ENCODE assay signal across 16 cellular contexts in the genomic region with DNA sequence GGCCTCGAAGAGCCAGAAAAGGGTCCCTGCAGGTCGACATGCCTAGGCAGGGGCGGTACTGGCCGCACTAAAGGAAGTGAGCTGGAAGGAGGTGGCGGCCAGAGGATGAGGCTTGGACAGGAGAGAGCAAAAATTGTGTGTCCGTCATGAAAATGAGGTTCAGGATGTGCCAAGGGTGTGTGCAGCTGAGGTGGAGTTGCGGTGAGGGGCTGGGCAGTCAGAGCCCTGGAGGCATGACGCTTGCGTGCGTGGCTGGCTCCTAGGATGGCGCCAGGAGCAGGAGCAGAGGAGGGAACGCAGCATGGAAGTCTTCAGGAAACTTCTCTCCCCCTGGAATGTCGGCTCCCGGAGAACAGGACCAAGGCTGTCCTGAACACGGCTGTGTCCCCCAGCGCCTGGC. TPM values are rescaled to one million over a fixed set of nuclear protein-coding genes. Genes with fewer than 3 reads are reported as not detected.
DNase-seq lines count a peak whose midpoint lies in the region; ATAC-seq, FAIRE-seq and TF ChIP-seq lines count a peak whose summit lies in the region.
"Had no signal": no experiment of that assay in that cellular context is flagged by ENCODE, and none has a peak within 500 bp of the region (broad histone marks: within the 10 kb centered on the region; RNA-seq: fewer than 3 reads in every experiment).

No MANE protein-coding gene starts in this region.

- peaks cover 76% of the 10 kb centered on the region for H3K4me1 Mint-ChIP-seq in dendritic cell treated with granulocyte-macrophage colony-stimulating factor and Interleukin-4, amounts not matched to agents 40 ng/mL and 50 ng/mL, for 4 days (ENCODE audit: low read depth)

- peak overlapping the region; percentile 42 for H2BK15ac ChIP-seq in neuronal stem cell (ENCODE audit: low read length)

- H2AFZ ChIP-seq in OCI-LY3 (ENCODE audit: low read depth, low read length) (no peak overlapping the region), neuronal stem cell (ENCODE audit: low read length) (peak overlapping the region; percentile 65)

- peak overlapping the region; percentile 0 for H3K27ac Mint-ChIP-seq in dendritic cell treated with granulocyte-macrophage colony-stimulating factor and Interleukin-4, amounts not matched to agents 40 ng/mL and 50 ng/mL, for 4 days

- no peak for FAIRE-seq in GM12891 (lab: Jason Lieb, UNC)

- TF ChIP-seq POLR2A in GM12891 (IDR thresholded peaks at IDR 0.05; ENCODE audit: low read depth, low read length) (no peak), adrenal gland (IDR thresholded peaks at IDR 0.05) (no peak)

- H3K9me3 ChIP-seq in OCI-LY3 (ENCODE audit: insufficient read depth, low read length) (no peaks in the 10 kb centered on the region), neuronal stem cell (replicated peaks in 1 of 2; ENCODE audit: control insufficient read depth in 2 of 2, insufficient read depth in 1 of 2, low read depth in 1 of 2, low read length in 2 of 2) (no peaks in the 10 kb centered on the region), adrenal gland (replicated peaks in 1 of 3) (no peaks in the 10 kb centered on the region)
- H3K9me3 ChIP-seq: BE2C, MG63 had no signal

- ATAC-seq in GM21619 (IDR thresholded peaks at IDR 0.05; ENCODE audit: unreplicated experiment) = no peak

- peaks cover 3% of the 10 kb centered on the region for H3K79me1 ChIP-seq in neuronal stem cell (ENCODE audit: low read depth, low read length)

- intact Hi-C loops in dendritic cell treated with granulocyte-macrophage colony-stimulating factor and Interleukin-4, amounts not matched to agents 40 ng/mL and 50 ng/mL, for 4 days (cut with micrococcal nuclease) = no loop called here
- intact Hi-C loops in adrenal gland (cut with DNase I) = loop anchor here (5.0 kb wide), 2 partner anchors 46 to 111 kb away; no protein-coding TSS in a partner anchor

- H3K27me3 ChIP-seq in OCI-LY3 (ENCODE audit: low read depth, low read length) (peaks cover 19% of the 10 kb centered on the region), neuronal stem cell (ENCODE audit: control insufficient read depth in 3 of 3, insufficient read depth in 3 of 3, low read depth in 1 of 3, low read length in 3 of 3) (peaks cover 0 to 14% (median 0%) of the 10 kb centered on the region in 3 experiments), adrenal gland (no peaks in the 10 kb centered on the region)
- H3K27me3 ChIP-seq: BE2C, MG63 had no signal

- H3K36me3 Mint-ChIP-seq in dendritic cell treated with granulocyte-macrophage colony-stimulating factor and Interleukin-4, amounts not matched to agents 40 ng/mL and 50 ng/mL, for 4 days (ENCODE audit: low read depth) = peaks cover 51% of the 10 kb centered on the region

- H3K14ac ChIP-seq in neuronal stem cell (ENCODE audit: low read length) = no peak overlapping the region

- no peak for TF ChIP-seq CTCF in OCI-LY3 (IDR thresholded peaks at IDR 0.05; ENCODE audit: low read depth, low read length)
- no peak for TF ChIP-seq CTCF in adrenal gland (IDR thresholded peaks at IDR 0.05)

- peaks cover 31% of the 10 kb centered on the region for H3K27me3 Mint-ChIP-seq in dendritic cell treated with granulocyte-macrophage colony-stimulating factor and Interleukin-4, amounts not matched to agents 40 ng/mL and 50 ng/mL, for 4 days

- H3K27ac ChIP-seq in OCI-LY3 (ENCODE audit: low read length) = no peak overlapping the region
- no peak overlapping the region for H3K27ac ChIP-seq in neuronal stem cell (replicated peaks; ENCODE audit: low read length)
- no peak overlapping the region for H3K27ac ChIP-seq in adrenal gland

- no peaks in the 10 kb centered on the region for H3K79me2 ChIP-seq in OCI-LY3 (ENCODE audit: low read length)

- H3K36me3 ChIP-seq in OCI-LY3 (replicated peaks; ENCODE audit: low read depth, low read length) = peaks cover 5% of the 10 kb centered on the region
- peaks cover 0 to 2% of the 10 kb centered on the region in 2 donors for H3K36me3 ChIP-seq in neuronal stem cell (replicated peaks in 1 of 2; ENCODE audit: control insufficient read depth in 2 of 2, insufficient read depth in 2 of 2, low read length in 2 of 2)
- H3K36me3 ChIP-seq in adrenal gland (replicated peaks in 1 of 2) = no peaks in the 10 kb centered on the region
- H3K36me3 ChIP-seq: BE2C, MG63 had no signal

- H3K4me3 Mint-ChIP-seq in dendritic cell treated with granulocyte-macrophage colony-stimulating factor and Interleukin-4, amounts not matched to agents 40 ng/mL and 50 ng/mL, for 4 days = no peak overlapping the region

- H2BK120ac ChIP-seq in neuronal stem cell (ENCODE audit: low read depth, low read length) = no peak overlapping the region

- WGBS in neuronal stem cell (ENCODE audit: extremely low coverage in 2 of 2, insufficient read length in 2 of 2, insufficient replicate concordance in 1 of 2), 2 donors = no CpG with 5 or more reads among the region's 16 CpGs
- 71 to 81% (median 76%) methylated on average over 15 to 16 of the region's 16 CpGs for WGBS in adrenal gland, 4 donors

- no peaks in the 10 kb centered on the region for H3K9me3 Mint-ChIP-seq in dendritic cell treated with granulocyte-macrophage colony-stimulating factor and Interleukin-4, amounts not matched to agents 40 ng/mL and 50 ng/mL, for 4 days

- H2BK5ac ChIP-seq in neuronal stem cell (ENCODE audit: low read length) = no peak overlapping the region

- no peak overlapping the region for H2BK12ac ChIP-seq in neuronal stem cell (ENCODE audit: low read length)

- H4K91ac ChIP-seq in neuronal stem cell (ENCODE audit: low read depth, low read length, poor library complexity) = no peak overlapping the region

- H3K4me1 ChIP-seq in OCI-LY3 (ENCODE audit: low read length) (peaks cover 28% of the 10 kb centered on the region), neuronal stem cell (ENCODE audit: control insufficient read depth in 2 of 2, insufficient read depth in 1 of 2, low read depth in 1 of 2, low read length in 2 of 2) (peaks cover 20 to 32% of the 10 kb centered on the region in 2 donors), adrenal gland (replicated peaks in 1 of 2) (peaks cover 8 to 13% of the 10 kb centered on the region in 2 donors)

- H4K8ac ChIP-seq in neuronal stem cell (ENCODE audit: low read depth, low read length) = no peak overlapping the region

- H3K4me3 ChIP-seq in OCI-LY3 (ENCODE audit: low read length) = no peak overlapping the region
- no peak overlapping the region for H3K4me3 ChIP-seq in neuronal stem cell (ENCODE audit: low read length in 2 of 2)
- H3K4me3 ChIP-seq in adrenal gland = no peak overlapping the region
- H3K4me3 ChIP-seq: MG63 had no signal

- H2AK5ac ChIP-seq in neuronal stem cell (ENCODE audit: low read depth, low read length) = no peak overlapping the region

- H3K18ac ChIP-seq in neuronal stem cell (ENCODE audit: low read length) = no peak overlapping the region

- peak overlapping the region; percentile 34 for H3K23ac ChIP-seq in neuronal stem cell (ENCODE audit: low read depth, low read length, poor library complexity)

- H3K4me2 ChIP-seq in OCI-LY3 (ENCODE audit: low read length) (peak overlapping the region; percentile 71), neuronal stem cell (ENCODE audit: insufficient read depth, low read length, poor library complexity, severe bottlenecking) (no peak overlapping the region)

- DNase-seq in GM12891 (ENCODE audit: insufficient read length, low spot score) = no peak
- no peak for DNase-seq in neuronal stem cell (ENCODE audit: low spot score)
- no peak for DNase-seq in adrenal gland
- no peak for DNase-seq in NCI-H748 (lab: John Stamatoyannopoulos, UW; ENCODE audit: unreplicated experiment)
- no peak for DNase-seq in activated CD8-positive, alpha-beta memory T cell treated with anti-CD3 and anti-CD28 coated beads for 24 hours
- DNase-seq: BE2C, KG1, MG63, NCI-H1105, NCI-H1694 treated with DMSO at 0.1 percent for 48 hours, NCI-H2171, NCI-H82, OCI-M1 had no signal

- no peak overlapping the region for H3K4ac ChIP-seq in neuronal stem cell (ENCODE audit: low read length)

- no peak overlapping the region for H3K9ac ChIP-seq in OCI-LY3 (ENCODE audit: low read length)
- H3K9ac ChIP-seq in neuronal stem cell (ENCODE audit: low read depth, low read length, poor library complexity) = no peak overlapping the region

- H4K20me1 ChIP-seq in OCI-LY3 (ENCODE audit: insufficient read depth, low read length) = peaks cover 26% of the 10 kb centered on the region

TF ChIP-seq in GM12891, 5 proteins besides CTCF, POLR2A, EP300 and RAD21:
- TF ChIP-seq PAX5 (IDR thresholded peaks at IDR 0.05; ENCODE audit: insufficient read depth, low read length, severe bottlenecking) = no peak
- 0 out of 2 replicates have a peak, but pooled peaks have one; percentile 17 for TF ChIP-seq POU2F2 (IDR thresholded peaks at IDR 0.05; ENCODE audit: low read depth, low read length)

RNA-seq across cellular contexts. Expression of gene PDLIM7, which starts 5.5 kb away (rescaled TPM):
- 38.1 TPM for polyA plus RNA-seq in GM12891 (2012; ENCODE audit: low read depth, missing spikeins)
- polyA plus RNA-seq in neuronal stem cell (2013, experiment 1 of 2) = 206 TPM
- polyA plus RNA-seq in neuronal stem cell (2013, experiment 2 of 2) = 193 TPM
- total RNA-seq in adrenal gland = 10 to 100 TPM; 19.0 to 63.2 (median 38.9) TPM
- polyA plus RNA-seq in adrenal gland = 100 to 1,000 TPM in 2 of 3 donors, 1 to 10 TPM in 1; 6.5 to 246 (median 131) TPM

RNA-seq across cellular contexts. Expression of gene DOK3, which starts 6.7 kb away (rescaled TPM):
- 73.2 TPM for polyA plus RNA-seq in GM12891 (2012; ENCODE audit: low read depth, missing spikeins)
- polyA plus RNA-seq in neuronal stem cell (2013, experiment 1 of 2) = 1.2 TPM
- polyA plus RNA-seq in neuronal stem cell (2013, experiment 2 of 2) = 1.2 TPM
- 10 to 100 TPM in 6 of 8 donors, 1 to 10 TPM in 2; 8.2 to 49.1 (median 13.5) TPM for total RNA-seq in adrenal gland
- 10 to 100 TPM in 2 of 3 donors, 1 to 10 TPM in 1; 2.3 to 38.5 (median 10.7) TPM for polyA plus RNA-seq in adrenal gland

RNA-seq across cellular contexts. Expression of gene DDX41, which starts 13.9 kb away (rescaled TPM):
- polyA plus RNA-seq in GM12891 (2012; ENCODE audit: low read depth, missing spikeins) = 114 TPM
- 67.4 TPM for polyA plus RNA-seq in neuronal stem cell (2013, experiment 1 of 2)
- polyA plus RNA-seq in neuronal stem cell (2013, experiment 2 of 2) = 68.2 TPM
- total RNA-seq in adrenal gland = 100 to 1,000 TPM in 5 of 8 donors, 10 to 100 TPM in 3; 71.4 to 180 (median 109) TPM
- 100 to 1,000 TPM in 2 of 3 donors, 10 to 100 TPM in 1; 47.0 to 145 (median 124) TPM for polyA plus RNA-seq in adrenal gland

RNA-seq across cellular contexts. Expression of gene DBN1, which starts 29.5 kb away (rescaled TPM):
- polyA plus RNA-seq in GM12891 (2012; ENCODE audit: low read depth, missing spikeins) = 36.9 TPM
- 205 TPM for polyA plus RNA-seq in neuronal stem cell (2013, experiment 1 of 2)
- 197 TPM for polyA plus RNA-seq in neuronal stem cell (2013, experiment 2 of 2)
- 10 to 100 TPM; 11.5 to 17.5 (median 12.6) TPM for total RNA-seq in adrenal gland
- polyA plus RNA-seq in adrenal gland = 10 to 100 TPM in 2 of 3 donors, 1 to 10 TPM in 1; 5.1 to 47.1 (median 19.1) TPM

RNA-seq across cellular contexts. Expression of gene FAM193B, which starts 51.5 kb away (rescaled TPM):
- polyA plus RNA-seq in GM12891 (2012; ENCODE audit: low read depth, missing spikeins) = 28.6 TPM
- polyA plus RNA-seq in neuronal stem cell (2013, experiment 1 of 2) = 58.6 TPM
- polyA plus RNA-seq in neuronal stem cell (2013, experiment 2 of 2) = 63.2 TPM
- total RNA-seq in adrenal gland = 100 to 1,000 TPM in 1 of 8 donors, 10 to 100 TPM in 7; 22.0 to 104 (median 44.0) TPM
- 100 to 1,000 TPM in 2 of 3 donors, 10 to 100 TPM in 1; 18.4 to 851 (median 249) TPM for polyA plus RNA-seq in adrenal gland
